Comparison of ENCODE assay signal across 1 cellular context in the genomic region with DNA sequence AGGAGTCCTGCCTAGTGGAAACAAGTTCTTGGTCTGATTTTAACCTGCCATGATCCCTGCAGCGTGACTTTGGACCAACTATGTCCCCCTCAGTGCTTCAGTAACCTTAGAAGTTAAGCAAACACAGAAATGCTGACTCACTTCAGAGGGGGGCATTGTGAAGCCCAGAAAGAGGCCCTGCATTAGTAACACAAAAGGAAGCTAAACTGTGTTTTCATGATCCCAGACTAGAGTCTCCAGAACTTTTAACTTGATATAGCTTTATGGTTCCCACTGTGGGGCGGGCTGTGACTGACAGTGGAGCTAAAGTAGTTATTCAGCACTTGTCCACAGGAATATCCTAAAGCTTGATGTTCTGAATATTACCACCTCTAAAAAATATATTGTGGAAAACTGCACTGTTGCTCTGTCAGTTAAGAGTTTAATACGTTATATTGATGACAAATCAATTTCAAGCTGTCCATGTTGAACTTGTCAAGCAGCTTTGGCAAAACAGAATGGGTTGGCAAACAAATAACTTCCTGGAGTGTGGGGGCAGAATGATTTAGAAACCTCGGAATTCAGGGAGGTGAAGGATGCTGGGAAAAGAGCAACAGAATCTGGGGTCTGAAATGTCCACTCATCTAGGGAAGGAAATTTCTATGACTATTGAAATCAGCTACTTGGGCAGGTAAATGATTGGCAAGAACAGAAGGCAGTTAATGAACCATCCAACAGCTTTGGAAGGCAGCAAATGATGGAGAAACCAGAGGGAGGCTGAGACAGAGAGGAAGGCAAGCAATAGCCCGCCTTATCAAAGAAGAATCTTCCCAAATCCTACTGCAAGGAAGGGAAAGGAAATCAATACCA.
TF ChIP-seq lines count a peak whose summit lies in the region.

No MANE protein-coding gene starts in this region.

TF ChIP-seq in HepG2, 621 proteins besides CTCF, POLR2A, EP300 and RAD21 (continued from another document and continues in another):
- TF ChIP-seq HNF4G (IDR thresholded peaks at IDR 0.05; ENCODE audit: borderline replicate concordance, low read depth, low read length) (peak; percentile 66), HNF4G (CRISPR knock-in tag; IDR thresholded peaks at IDR 0.05; ENCODE audit: borderline replicate concordance, low read depth) (peak; percentile 49; the same call in 1 of the 2 replicates), TBL1XR1 (IDR thresholded peaks at IDR 0.05; ENCODE audit: borderline replicate concordance, low read length, partially characterized antibody) (peak; percentile 39), NR2F1 (CRISPR knock-in tag; IDR thresholded peaks at IDR 0.05) (peak; percentile 60 to 69; a peak in 3 of 4 replicates), BCL6 (CRISPR knock-in tag; IDR thresholded peaks at IDR 0.05) (peak; percentile 70), BRCA1 (CRISPR knock-in tag; IDR thresholded peaks at IDR 0.05) (no peak), SMAD3 (CRISPR knock-in tag; IDR thresholded peaks at IDR 0.05) (0 out of 2 replicates have a peak, but pooled peaks have one; percentile 12), FOXA3 (CRISPR knock-in tag; IDR thresholded peaks at IDR 0.05) (peak; percentile 89), MXI1 (IDR thresholded peaks at IDR 0.05; ENCODE audit: borderline replicate concordance, low read depth, low read length) (no peak; the same call in 2 of the 3 replicates), IRF2 (CRISPR knock-in tag; IDR thresholded peaks at IDR 0.05) (peak; percentile 30; the same call in 1 of the 2 replicates), KDM1A (CRISPR knock-in tag; IDR thresholded peaks at IDR 0.05) (peak; percentile 47; the same call in 1 of the 2 replicates), FOSL1 (CRISPR knock-in tag; IDR thresholded peaks at IDR 0.05; ENCODE audit: borderline replicate concordance) (peak; percentile 65), FOXP1 (IDR thresholded peaks at IDR 0.05) (no peak), FOXP1 (CRISPR knock-in tag; IDR thresholded peaks at IDR 0.05) (peak; percentile 53), ARNTL (CRISPR knock-in tag; IDR thresholded peaks at IDR 0.05) (0 out of 2 replicates have a peak, but pooled peaks have one; percentile 31), ZSCAN9 (CRISPR knock-in tag; IDR thresholded peaks at IDR 0.05; ENCODE audit: borderline replicate concordance) (peak; percentile 15; the same call in 1 of the 2 replicates), GATAD2A (CRISPR knock-in tag; IDR thresholded peaks at IDR 0.05) (peak; percentile 91), ZNF263 (CRISPR knock-in tag; IDR thresholded peaks at IDR 0.05) (no peak), DPF2 (CRISPR knock-in tag; IDR thresholded peaks at IDR 0.05; ENCODE audit: borderline replicate concordance, low read depth) (peak; percentile 71), NFE2 (CRISPR knock-in tag; IDR thresholded peaks at IDR 0.05) (peak; percentile 98), HDAC6 (IDR thresholded peaks at IDR 0.05; ENCODE audit: low read depth, low read length) (no peak), GATA4 (IDR thresholded peaks at IDR 0.05; ENCODE audit: borderline replicate concordance, low read depth) (peak; percentile 47; the same call in 1 of the 2 replicates), HDAC1 (CRISPR knock-in tag; IDR thresholded peaks at IDR 0.05) (0 out of 2 replicates have a peak, but pooled peaks have one; percentile 46), SOX13 (IDR thresholded peaks at IDR 0.05) (peak; percentile 48; the same call in 1 of the 2 replicates), SOX13 (CRISPR knock-in tag; conservative IDR thresholded peaks at IDR 0.05 in 1 of 2, IDR thresholded peaks at IDR 0.05 in 1 of 2) (peak in 1 of 2 experiments; percentile 81; a peak in 2 of 4 replicates), ZFX (CRISPR knock-in tag; IDR thresholded peaks at IDR 0.05; ENCODE audit: low read depth) (peak; percentile 32; the same call in 1 of the 2 replicates), ZNF331 (CRISPR knock-in tag; IDR thresholded peaks at IDR 0.05) (peak; percentile 40; the same call in 1 of the 2 replicates), ONECUT2 (CRISPR knock-in tag; IDR thresholded peaks at IDR 0.05) (no peak), RXRB (CRISPR knock-in tag; IDR thresholded peaks at IDR 0.05; ENCODE audit: borderline replicate concordance) (peak; percentile 78), FOXC1 (CRISPR knock-in tag; IDR thresholded peaks at IDR 0.05; ENCODE audit: borderline replicate concordance) (no peak), ZNF24 (IDR thresholded peaks at IDR 0.05) (peak; percentile 54; the same call in 1 of the 2 replicates), MAZ (IDR thresholded peaks at IDR 0.05; ENCODE audit: borderline replicate concordance, low read depth, low read length) (0 out of 2 replicates have a peak, but pooled peaks have one; percentile 38), MAZ (CRISPR knock-in tag; IDR thresholded peaks at IDR 0.05; ENCODE audit: low read depth) (no peak), HNF4A (CRISPR knock-in tag; IDR thresholded peaks at IDR 0.05) (peak; percentile 85), FOXA1 (IDR thresholded peaks at IDR 0.05) (no peak), FOXA1 (CRISPR knock-in tag; IDR thresholded peaks at IDR 0.05) (peak; percentile 86), SMARCC2 (IDR thresholded peaks at IDR 0.05) (no peak)
- TF ChIP-seq, protein P1, sequence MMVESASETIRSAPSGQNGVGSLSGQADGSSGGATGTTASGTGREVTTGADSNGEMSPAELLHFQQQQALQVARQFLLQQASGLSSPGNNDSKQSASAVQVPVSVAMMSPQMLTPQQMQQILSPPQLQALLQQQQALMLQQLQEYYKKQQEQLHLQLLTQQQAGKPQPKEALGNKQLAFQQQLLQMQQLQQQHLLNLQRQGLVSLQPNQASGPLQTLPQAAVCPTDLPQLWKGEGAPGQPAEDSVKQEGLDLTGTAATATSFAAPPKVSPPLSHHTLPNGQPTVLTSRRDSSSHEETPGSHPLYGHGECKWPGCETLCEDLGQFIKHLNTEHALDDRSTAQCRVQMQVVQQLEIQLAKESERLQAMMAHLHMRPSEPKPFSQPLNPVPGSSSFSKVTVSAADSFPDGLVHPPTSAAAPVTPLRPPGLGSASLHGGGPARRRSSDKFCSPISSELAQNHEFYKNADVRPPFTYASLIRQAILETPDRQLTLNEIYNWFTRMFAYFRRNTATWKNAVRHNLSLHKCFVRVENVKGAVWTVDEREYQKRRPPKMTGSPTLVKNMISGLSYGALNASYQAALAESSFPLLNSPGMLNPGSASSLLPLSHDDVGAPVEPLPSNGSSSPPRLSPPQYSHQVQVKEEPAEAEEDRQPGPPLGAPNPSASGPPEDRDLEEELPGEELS (CRISPR knock-in tag; IDR thresholded peaks at IDR 0.05), result peak; percentile 42
- TF ChIP-seq, protein P2, sequence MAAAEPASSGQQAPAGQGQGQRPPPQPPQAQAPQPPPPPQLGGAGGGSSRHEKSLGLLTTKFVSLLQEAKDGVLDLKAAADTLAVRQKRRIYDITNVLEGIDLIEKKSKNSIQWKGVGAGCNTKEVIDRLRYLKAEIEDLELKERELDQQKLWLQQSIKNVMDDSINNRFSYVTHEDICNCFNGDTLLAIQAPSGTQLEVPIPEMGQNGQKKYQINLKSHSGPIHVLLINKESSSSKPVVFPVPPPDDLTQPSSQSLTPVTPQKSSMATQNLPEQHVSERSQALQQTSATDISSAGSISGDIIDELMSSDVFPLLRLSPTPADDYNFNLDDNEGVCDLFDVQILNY (CRISPR knock-in tag; conservative IDR thresholded peaks at IDR 0.05), result no peak
- TF ChIP-seq, protein P3, sequence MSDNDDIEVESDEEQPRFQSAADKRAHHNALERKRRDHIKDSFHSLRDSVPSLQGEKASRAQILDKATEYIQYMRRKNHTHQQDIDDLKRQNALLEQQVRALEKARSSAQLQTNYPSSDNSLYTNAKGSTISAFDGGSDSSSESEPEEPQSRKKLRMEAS (IDR thresholded peaks at IDR 0.05), result 0 out of 2 replicates have a peak, but pooled peaks have one; percentile 42
- TF ChIP-seq, protein P4, sequence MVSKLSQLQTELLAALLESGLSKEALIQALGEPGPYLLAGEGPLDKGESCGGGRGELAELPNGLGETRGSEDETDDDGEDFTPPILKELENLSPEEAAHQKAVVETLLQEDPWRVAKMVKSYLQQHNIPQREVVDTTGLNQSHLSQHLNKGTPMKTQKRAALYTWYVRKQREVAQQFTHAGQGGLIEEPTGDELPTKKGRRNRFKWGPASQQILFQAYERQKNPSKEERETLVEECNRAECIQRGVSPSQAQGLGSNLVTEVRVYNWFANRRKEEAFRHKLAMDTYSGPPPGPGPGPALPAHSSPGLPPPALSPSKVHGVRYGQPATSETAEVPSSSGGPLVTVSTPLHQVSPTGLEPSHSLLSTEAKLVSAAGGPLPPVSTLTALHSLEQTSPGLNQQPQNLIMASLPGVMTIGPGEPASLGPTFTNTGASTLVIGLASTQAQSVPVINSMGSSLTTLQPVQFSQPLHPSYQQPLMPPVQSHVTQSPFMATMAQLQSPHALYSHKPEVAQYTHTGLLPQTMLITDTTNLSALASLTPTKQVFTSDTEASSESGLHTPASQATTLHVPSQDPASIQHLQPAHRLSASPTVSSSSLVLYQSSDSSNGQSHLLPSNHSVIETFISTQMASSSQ (IDR thresholded peaks at IDR 0.05; ENCODE audit: low read depth), result no peak
- TF ChIP-seq, protein P4 (CRISPR knock-in tag; IDR thresholded peaks at IDR 0.05; ENCODE audit: borderline replicate concordance), result peak; percentile 30; the same call in 1 of the 2 replicates
- TF ChIP-seq, protein P5, sequence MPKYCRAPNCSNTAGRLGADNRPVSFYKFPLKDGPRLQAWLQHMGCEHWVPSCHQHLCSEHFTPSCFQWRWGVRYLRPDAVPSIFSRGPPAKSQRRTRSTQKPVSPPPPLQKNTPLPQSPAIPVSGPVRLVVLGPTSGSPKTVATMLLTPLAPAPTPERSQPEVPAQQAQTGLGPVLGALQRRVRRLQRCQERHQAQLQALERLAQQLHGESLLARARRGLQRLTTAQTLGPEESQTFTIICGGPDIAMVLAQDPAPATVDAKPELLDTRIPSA (CRISPR knock-in tag; IDR thresholded peaks at IDR 0.05; ENCODE audit: borderline replicate concordance), result no peak
- TF ChIP-seq, protein P6, sequence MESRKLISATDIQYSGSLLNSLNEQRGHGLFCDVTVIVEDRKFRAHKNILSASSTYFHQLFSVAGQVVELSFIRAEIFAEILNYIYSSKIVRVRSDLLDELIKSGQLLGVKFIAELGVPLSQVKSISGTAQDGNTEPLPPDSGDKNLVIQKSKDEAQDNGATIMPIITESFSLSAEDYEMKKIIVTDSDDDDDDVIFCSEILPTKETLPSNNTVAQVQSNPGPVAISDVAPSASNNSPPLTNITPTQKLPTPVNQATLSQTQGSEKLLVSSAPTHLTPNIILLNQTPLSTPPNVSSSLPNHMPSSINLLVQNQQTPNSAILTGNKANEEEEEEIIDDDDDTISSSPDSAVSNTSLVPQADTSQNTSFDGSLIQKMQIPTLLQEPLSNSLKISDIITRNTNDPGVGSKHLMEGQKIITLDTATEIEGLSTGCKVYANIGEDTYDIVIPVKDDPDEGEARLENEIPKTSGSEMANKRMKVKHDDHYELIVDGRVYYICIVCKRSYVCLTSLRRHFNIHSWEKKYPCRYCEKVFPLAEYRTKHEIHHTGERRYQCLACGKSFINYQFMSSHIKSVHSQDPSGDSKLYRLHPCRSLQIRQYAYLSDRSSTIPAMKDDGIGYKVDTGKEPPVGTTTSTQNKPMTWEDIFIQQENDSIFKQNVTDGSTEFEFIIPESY (CRISPR knock-in tag; IDR thresholded peaks at IDR 0.05), result 0 out of 2 replicates have a peak, but pooled peaks have one; percentile 14
- TF ChIP-seq, protein P7, sequence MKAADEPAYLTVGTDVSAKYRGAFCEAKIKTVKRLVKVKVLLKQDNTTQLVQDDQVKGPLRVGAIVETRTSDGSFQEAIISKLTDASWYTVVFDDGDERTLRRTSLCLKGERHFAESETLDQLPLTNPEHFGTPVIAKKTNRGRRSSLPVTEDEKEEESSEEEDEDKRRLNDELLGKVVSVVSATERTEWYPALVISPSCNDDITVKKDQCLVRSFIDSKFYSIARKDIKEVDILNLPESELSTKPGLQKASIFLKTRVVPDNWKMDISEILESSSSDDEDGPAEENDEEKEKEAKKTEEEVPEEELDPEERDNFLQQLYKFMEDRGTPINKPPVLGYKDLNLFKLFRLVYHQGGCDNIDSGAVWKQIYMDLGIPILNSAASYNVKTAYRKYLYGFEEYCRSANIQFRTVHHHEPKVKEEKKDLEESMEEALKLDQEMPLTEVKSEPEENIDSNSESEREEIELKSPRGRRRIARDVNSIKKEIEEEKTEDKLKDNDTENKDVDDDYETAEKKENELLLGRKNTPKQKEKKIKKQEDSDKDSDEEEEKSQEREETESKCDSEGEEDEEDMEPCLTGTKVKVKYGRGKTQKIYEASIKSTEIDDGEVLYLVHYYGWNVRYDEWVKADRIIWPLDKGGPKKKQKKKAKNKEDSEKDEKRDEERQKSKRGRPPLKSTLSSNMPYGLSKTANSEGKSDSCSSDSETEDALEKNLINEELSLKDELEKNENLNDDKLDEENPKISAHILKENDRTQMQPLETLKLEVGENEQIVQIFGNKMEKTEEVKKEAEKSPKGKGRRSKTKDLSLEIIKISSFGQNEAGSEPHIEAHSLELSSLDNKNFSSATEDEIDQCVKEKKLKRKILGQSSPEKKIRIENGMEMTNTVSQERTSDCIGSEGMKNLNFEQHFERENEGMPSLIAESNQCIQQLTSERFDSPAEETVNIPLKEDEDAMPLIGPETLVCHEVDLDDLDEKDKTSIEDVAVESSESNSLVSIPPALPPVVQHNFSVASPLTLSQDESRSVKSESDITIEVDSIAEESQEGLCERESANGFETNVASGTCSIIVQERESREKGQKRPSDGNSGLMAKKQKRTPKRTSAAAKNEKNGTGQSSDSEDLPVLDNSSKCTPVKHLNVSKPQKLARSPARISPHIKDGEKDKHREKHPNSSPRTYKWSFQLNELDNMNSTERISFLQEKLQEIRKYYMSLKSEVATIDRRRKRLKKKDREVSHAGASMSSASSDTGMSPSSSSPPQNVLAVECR (CRISPR knock-in tag; IDR thresholded peaks at IDR 0.05; ENCODE audit: borderline replicate concordance), result peak; percentile 31; the same call in 1 of the 2 replicates
- TF ChIP-seq, protein P8, sequence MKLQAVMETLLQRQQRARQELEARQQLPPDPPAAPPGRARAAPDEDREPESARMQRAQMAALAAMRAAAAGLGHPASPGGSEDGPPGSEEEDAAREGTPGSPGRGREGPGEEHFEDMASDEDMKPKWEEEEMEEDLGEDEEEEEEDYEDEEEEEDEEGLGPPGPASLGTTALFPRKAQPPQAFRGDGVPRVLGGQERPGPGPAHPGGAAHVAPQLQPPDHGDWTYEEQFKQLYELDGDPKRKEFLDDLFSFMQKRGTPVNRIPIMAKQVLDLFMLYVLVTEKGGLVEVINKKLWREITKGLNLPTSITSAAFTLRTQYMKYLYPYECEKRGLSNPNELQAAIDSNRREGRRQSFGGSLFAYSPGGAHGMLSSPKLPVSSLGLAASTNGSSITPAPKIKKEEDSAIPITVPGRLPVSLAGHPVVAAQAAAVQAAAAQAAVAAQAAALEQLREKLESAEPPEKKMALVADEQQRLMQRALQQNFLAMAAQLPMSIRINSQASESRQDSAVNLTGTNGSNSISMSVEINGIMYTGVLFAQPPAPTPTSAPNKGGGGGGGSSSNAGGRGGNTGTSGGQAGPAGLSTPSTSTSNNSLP (IDR thresholded peaks at IDR 0.05; ENCODE audit: low read depth, low read length), result peak; percentile 60; the same call in 1 of the 2 replicates
